In the genomic region with DNA sequence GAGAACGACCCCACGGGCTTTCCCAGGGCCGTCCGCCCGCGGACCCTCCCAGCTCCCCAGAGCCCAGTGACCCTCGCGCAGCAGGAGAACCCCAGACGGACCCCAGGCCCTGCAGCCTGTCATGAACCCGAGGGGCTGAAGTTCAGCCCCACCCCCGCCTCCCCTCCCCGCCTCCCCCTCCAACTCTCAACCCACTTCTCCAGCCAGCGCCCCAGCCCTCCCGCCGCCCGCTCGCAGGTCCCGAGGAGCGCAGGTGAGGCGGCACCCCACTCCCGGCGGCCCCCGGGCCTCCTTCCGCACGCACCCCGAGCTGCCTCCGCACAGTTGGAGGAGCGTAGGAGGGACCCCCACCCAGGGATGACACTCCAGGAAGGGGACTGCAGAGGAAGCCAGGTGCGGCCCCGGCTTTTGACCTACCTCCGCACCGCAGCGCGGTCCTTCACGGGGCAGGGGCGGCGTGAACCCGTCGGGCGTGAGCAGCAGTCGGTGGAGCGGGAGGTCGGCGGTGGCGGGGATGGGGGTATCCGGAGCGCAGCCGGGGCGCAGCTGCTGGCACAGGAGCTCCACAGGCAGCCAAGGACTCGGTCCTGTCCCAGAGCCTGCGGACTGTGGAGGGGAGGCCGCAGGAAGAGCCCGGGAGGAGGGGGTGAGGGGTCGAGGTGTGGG, we compare ENCODE assay signal across 10 cellular contexts. TPM values are rescaled to one million over a fixed set of nuclear protein-coding genes. Genes with fewer than 3 reads are reported as not detected.
DNase-seq lines count a peak whose midpoint lies in the region; ATAC-seq and FAIRE-seq lines count a peak whose summit lies in the region.
"Had no signal": no experiment of that assay in that cellular context is flagged by ENCODE, and none has a peak within 500 bp of the region (broad histone marks: within the 10 kb centered on the region; RNA-seq: fewer than 3 reads in every experiment).

A gene with protein sequence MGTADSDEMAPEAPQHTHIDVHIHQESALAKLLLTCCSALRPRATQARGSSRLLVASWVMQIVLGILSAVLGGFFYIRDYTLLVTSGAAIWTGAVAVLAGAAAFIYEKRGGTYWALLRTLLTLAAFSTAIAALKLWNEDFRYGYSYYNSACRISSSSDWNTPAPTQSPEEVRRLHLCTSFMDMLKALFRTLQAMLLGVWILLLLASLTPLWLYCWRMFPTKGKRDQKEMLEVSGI (plus strand): TSS at position 194 of the 666 bp plus-strand sequence. CDS start 782 bp downstream, outside the sequence.

- ATAC-seq in activated naive CD8-positive, alpha-beta T cell treated with anti-CD3 and anti-CD28 coated beads, Interleukin-2, amount 10 ng/mL, durations not matched to agents 7 days and 5 days (ENCODE audit: low read depth), result no peak
- ATAC-seq in HG03521 (IDR thresholded peaks at IDR 0.05; ENCODE audit: unreplicated experiment), result no peak
- ATAC-seq in GM18517 (IDR thresholded peaks at IDR 0.05; ENCODE audit: unreplicated experiment), result no peak
- no peak for ATAC-seq in HG03039 (IDR thresholded peaks at IDR 0.05; ENCODE audit: unreplicated experiment)
- no peak for ATAC-seq in GM18870 (IDR thresholded peaks at IDR 0.05; ENCODE audit: unreplicated experiment)

- FAIRE-seq in small intestine (lab: Jason Lieb, UNC), result no peak
- FAIRE-seq: keratinocyte had no signal

- H3K27ac Mint-ChIP-seq in activated naive CD8-positive, alpha-beta T cell treated with anti-CD3 and anti-CD28 coated beads, Interleukin-2, amount 10 ng/mL, durations not matched to agents 7 days and 5 days, result no peak within 1 kb of the TSS

- H3K9ac ChIP-seq in HUES64 (ENCODE audit: low read depth, low read length), result no peak within 1 kb of the TSS; the same call in 1 of the 2 replicates

- H3K9me3 Mint-ChIP-seq in activated naive CD8-positive, alpha-beta T cell treated with anti-CD3 and anti-CD28 coated beads, Interleukin-2, amount 10 ng/mL, durations not matched to agents 7 days and 5 days, result no peaks in the 10 kb centered on the region

- peaks cover 3% of the 10 kb centered on the region for H3K4me1 Mint-ChIP-seq in activated naive CD8-positive, alpha-beta T cell treated with anti-CD3 and anti-CD28 coated beads, Interleukin-2, amount 10 ng/mL, durations not matched to agents 7 days and 5 days

- H3K36me3 Mint-ChIP-seq in activated naive CD8-positive, alpha-beta T cell treated with anti-CD3 and anti-CD28 coated beads, Interleukin-2, amount 10 ng/mL, durations not matched to agents 7 days and 5 days, result no peaks in the 10 kb centered on the region

- H3K27me3 Mint-ChIP-seq in activated naive CD8-positive, alpha-beta T cell treated with anti-CD3 and anti-CD28 coated beads, Interleukin-2, amount 10 ng/mL, durations not matched to agents 7 days and 5 days, result peaks cover 62% of the 10 kb centered on the region

- H3K27me3 ChIP-seq in HUES64 (ENCODE audit: insufficient read depth, low read length) (peaks cover 74% of the 10 kb centered on the region), small intestine (ENCODE audit: control insufficient read depth in 2 of 2, insufficient read depth in 2 of 2, low read length in 2 of 2) (peaks cover 0 to 6% of the 10 kb centered on the region in 2 donors)

- H3K9me3 ChIP-seq in HUES64 (ENCODE audit: insufficient read depth, low read depth, low read length) (peaks cover under 1% of the 10 kb centered on the region; the same call in 1 of the 2 replicates), small intestine (ENCODE audit: control insufficient read depth, low read depth) (peaks cover 1% of the 10 kb centered on the region)

- H3K4me3 ChIP-seq in HUES64 (ENCODE audit: low read length), result peak within 1 kb of the TSS; percentile 59
- H3K4me3 ChIP-seq in small intestine (ENCODE audit: low read depth in 1 of 2, low read length in 2 of 2), result peak within 1 kb of the TSS; percentile 79 to 84

- H3K36me3 ChIP-seq in HUES64 (ENCODE audit: insufficient read depth, low read length), result no peaks in the 10 kb centered on the region
- H3K36me3 ChIP-seq in small intestine (ENCODE audit: control insufficient read depth in 2 of 2, insufficient read depth in 2 of 2, low read length in 2 of 2), result peaks cover 0 to 4% of the 10 kb centered on the region in 2 donors

- H3K4me1 ChIP-seq in HUES64 (ENCODE audit: insufficient read depth, low read length) (no peaks in the 10 kb centered on the region), small intestine (ENCODE audit: control insufficient read depth in 2 of 2, insufficient read depth in 1 of 2, low read depth in 1 of 2, low read length in 1 of 2) (peaks cover 4 to 5% of the 10 kb centered on the region in 2 donors)

- peak within 1 kb of the TSS; percentile 31 for H3K4me3 Mint-ChIP-seq in activated naive CD8-positive, alpha-beta T cell treated with anti-CD3 and anti-CD28 coated beads, Interleukin-2, amount 10 ng/mL, durations not matched to agents 7 days and 5 days

- no peak within 1 kb of the TSS for H3K27ac ChIP-seq in HUES64 (ENCODE audit: low read depth, low read length)
- H3K27ac ChIP-seq in small intestine (ENCODE audit: low read depth in 1 of 2, low read length in 1 of 2), result peak within 1 kb of the TSS; percentile 94

- 6% methylated on average over 52 of the region's 54 CpGs for WGBS in HUES64
- WGBS in small intestine, 3 donors, result 1 to 3% (median 2%) methylated on average over 38 to 54 of the region's 54 CpGs

- DNase-seq in activated naive CD8-positive, alpha-beta T cell treated with anti-CD3 and anti-CD28 coated beads, Interleukin-2, amount 10 ng/mL, durations not matched to agents 7 days and 5 days, result peak; percentile 39
- peak; percentile 38 for DNase-seq in iPS-NIHi7 (ENCODE audit: extremely low spot score)
- DNase-seq in small intestine, result peak; percentile 57

- POLR2A ChIA-PET in activated naive CD8-positive, alpha-beta T cell treated with anti-CD3 and anti-CD28 coated beads, Interleukin-2, amount 10 ng/mL, durations not matched to agents 7 days and 5 days (lab: Charles Lee), result interaction anchor here (0.5 kb wide), 1 partner anchor 31 kb away, joined by 3 read pairs; no protein-coding TSS in a partner anchor

RNA-seq across cellular contexts. Expression of the gene that starts here (rescaled TPM):
- 0.60 TPM for polyA plus RNA-seq in HUES64 (2013, experiment 1 of 2)
- 0.57 TPM for polyA plus RNA-seq in HUES64 (2013, experiment 2 of 2)
- total RNA-seq in activated naive CD8-positive, alpha-beta T cell treated with anti-CD3 and anti-CD28 coated beads, Interleukin-2, amount 10 ng/mL, durations not matched to agents 7 days and 5 days, result under 1 TPM in 1 of 2 experiments, not detected in 1; 0.54 TPM
- 100 to 1,000 TPM; 143 to 230 (median 227) TPM for polyA plus RNA-seq in small intestine
- total RNA-seq: HT1080 had no signal
- polyA plus RNA-seq: keratinocyte had no signal

Comparison
In these comparisons a context has a peak if more than half of its experiments do, and no peak if none do; other contexts are left out.
1. Peak in DNase-seq in activated naive CD8-positive, alpha-beta T cell treated with anti-CD3 and anti-CD28 coated beads, Interleukin-2, amount 10 ng/mL, durations not matched to agents 7 days and 5 days; RNA of the gene not detected or under 1 TPM.